Comparison of ENCODE assay signal across 9 cellular contexts in the genomic region with DNA sequence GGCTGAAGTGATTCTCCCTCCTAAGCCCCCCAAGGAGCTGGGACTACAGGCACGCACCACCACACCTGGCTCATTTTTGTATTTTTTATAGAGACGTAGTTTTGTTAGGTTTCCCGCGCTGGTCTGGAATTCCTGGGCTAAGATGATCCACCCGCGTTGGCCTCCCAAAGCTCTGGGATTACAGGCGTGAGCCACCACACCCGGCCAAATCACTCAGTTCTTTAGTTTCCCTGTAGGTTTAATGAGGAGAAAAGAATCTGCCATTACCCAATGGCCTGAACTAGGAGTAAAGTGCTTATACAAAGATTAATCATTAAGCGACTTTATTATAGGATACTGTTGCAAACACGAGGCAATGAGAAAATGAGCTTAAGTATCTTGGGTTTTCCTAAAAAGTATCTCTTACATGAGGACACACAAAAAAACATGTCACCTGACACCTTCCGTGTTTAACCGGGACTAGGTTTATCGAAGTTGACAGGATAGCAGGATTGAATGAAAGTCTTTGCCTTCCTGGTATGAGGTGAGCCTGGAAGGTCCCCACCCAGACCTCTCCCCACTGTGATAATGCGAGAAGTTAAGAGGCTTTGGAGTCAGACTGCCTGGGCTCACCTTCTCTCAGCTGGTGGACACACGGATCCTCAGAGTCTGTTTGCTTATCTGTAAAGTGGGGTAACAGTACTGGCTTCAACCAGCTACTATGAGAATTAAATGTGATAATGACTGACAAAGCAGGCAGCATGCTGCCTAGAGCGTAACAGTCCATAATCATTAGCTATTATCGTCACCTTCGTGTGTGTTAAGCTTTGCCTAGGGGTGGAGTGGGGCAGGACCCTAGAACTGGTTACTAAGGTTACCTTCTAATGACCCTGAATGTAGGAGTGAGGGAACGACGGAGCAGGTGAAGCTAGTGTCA.
DNase-seq lines count a peak whose midpoint lies in the region; TF ChIP-seq lines count a peak whose summit lies in the region.
"Had no signal": no experiment of that assay in that cellular context is flagged by ENCODE, and none has a peak within 500 bp of the region (broad histone marks: within the 10 kb centered on the region; RNA-seq: fewer than 3 reads in every experiment).

No MANE protein-coding gene starts in this region.

- H3K9ac ChIP-seq in BLaER1 treated with 17β-estradiol and CSF1 and Interleukin-3, amounts not matched to agents 10 nM and 100 nM = peak overlapping the region; percentile 97 to 100 (median 99)

- H4K20me1 ChIP-seq in BLaER1 treated with 17β-estradiol and CSF1 and Interleukin-3, amounts not matched to agents 10 nM and 100 nM = no peaks in the 10 kb centered on the region

- peaks cover 24 to 47% (median 40%) of the 10 kb centered on the region in 10 experiments for H3K4me1 ChIP-seq in BLaER1 treated with 17β-estradiol and CSF1 and Interleukin-3, amounts not matched to agents 10 nM and 100 nM
- H3K4me1 ChIP-seq in effector memory CD4-positive, alpha-beta T cell (ENCODE audit: control insufficient read depth, insufficient read depth, low read length, poor library complexity, severe bottlenecking) = peaks cover 16% of the 10 kb centered on the region

- peak overlapping the region; percentile 94 to 98 (median 96) for H3K4me3 Mint-ChIP-seq in nephron

- in situ Hi-C loops in ACHN (cut with HindIII; ENCODE audit: low pct_ligation_motif_present, low pct_unique_long_range_greater_than_20kb, low sequenced_read_pairs) = no loop called here

- TF ChIP-seq CTCF in nephron (IDR thresholded peaks at IDR 0.05; ENCODE audit: unreplicated experiment in 3 of 3) = no peak

- H3K4me3 ChIP-seq in BLaER1 treated with 17β-estradiol and CSF1 and Interleukin-3, amounts not matched to agents 10 nM and 100 nM = peak overlapping the region; percentile 65 to 80 (median 73); a peak in 19 of 20 replicates
- H3K4me3 ChIP-seq in MG63 = peak overlapping the region; percentile 68
- no peak overlapping the region for H3K4me3 ChIP-seq in effector memory CD4-positive, alpha-beta T cell (ENCODE audit: insufficient read depth, low read depth, low read length, poor library complexity, severe bottlenecking)

- H3K27ac ChIP-seq in BLaER1 treated with 17β-estradiol and CSF1 and Interleukin-3, amounts not matched to agents 10 nM and 100 nM = peak overlapping the region; percentile 97 to 100 (median 99); a peak in 21 of 22 replicates
- peak overlapping the region; percentile 100 for H3K27ac ChIP-seq in effector memory CD4-positive, alpha-beta T cell (ENCODE audit: insufficient read depth, low read length, poor library complexity, severe bottlenecking)

- H3K9me3 Mint-ChIP-seq in nephron = no peaks in the 10 kb centered on the region

- H3K27me3 ChIP-seq in BLaER1 treated with 17β-estradiol and CSF1 and Interleukin-3, amounts not matched to agents 10 nM and 100 nM = no peaks in the 10 kb centered on the region
- H3K27me3 ChIP-seq in MG63 = no peaks in the 10 kb centered on the region
- H3K27me3 ChIP-seq in effector memory CD4-positive, alpha-beta T cell (replicated peaks; ENCODE audit: control insufficient read depth, insufficient read depth, low read length, poor library complexity, severe bottlenecking) = no peaks in the 10 kb centered on the region

- no peaks in the 10 kb centered on the region for H3K36me3 Mint-ChIP-seq in nephron (ENCODE audit: low read depth)

- no peaks in the 10 kb centered on the region for H3K36me3 ChIP-seq in BLaER1 treated with 17β-estradiol and CSF1 and Interleukin-3, amounts not matched to agents 10 nM and 100 nM
- no peaks in the 10 kb centered on the region for H3K36me3 ChIP-seq in MG63
- no peaks in the 10 kb centered on the region for H3K36me3 ChIP-seq in effector memory CD4-positive, alpha-beta T cell (ENCODE audit: control insufficient read depth, insufficient read depth, low read length)

- no peaks in the 10 kb centered on the region for H3K27me3 Mint-ChIP-seq in nephron (ENCODE audit: low read depth)

- peak overlapping the region; percentile 100 for H3K27ac Mint-ChIP-seq in nephron

- peaks cover 29% of the 10 kb centered on the region for H3K4me1 Mint-ChIP-seq in nephron

- DNase-seq in MG63 (no peak), ACHN (no peak), SW 1271 (lab: John Stamatoyannopoulos, UW) (no peak), UCSD-AML1 (lab: John Stamatoyannopoulos, UW; ENCODE audit: unreplicated experiment) (no peak), SKM-1 (lab: John Stamatoyannopoulos, UW; ENCODE audit: unreplicated experiment) (no peak)
- no peak for DNase-seq in effector memory CD4-positive, alpha-beta T cell
- DNase-seq: NCI-H187 treated with DMSO at 0.1 percent for 48 hours had no signal

- H3K4me2 ChIP-seq in BLaER1 treated with 17β-estradiol and CSF1 and Interleukin-3, amounts not matched to agents 10 nM and 100 nM = peak overlapping the region; percentile 83 to 98 (median 93)

- no peaks in the 10 kb centered on the region for H3K9me3 ChIP-seq in BLaER1 treated with 17β-estradiol and CSF1 and Interleukin-3, amounts not matched to agents 10 nM and 100 nM (replicated peaks in 1 of 11)
- no peaks in the 10 kb centered on the region for H3K9me3 ChIP-seq in MG63
- no peaks in the 10 kb centered on the region for H3K9me3 ChIP-seq in effector memory CD4-positive, alpha-beta T cell (ENCODE audit: control insufficient read depth, low read length)
